Comparison of ENCODE assay signal across 1 cellular context in genomic region chr22:22235564-22235963, GRCh38.
TF ChIP-seq lines count a peak whose summit lies in the region.

No MANE protein-coding gene starts in this region.

TF ChIP-seq in A549, 52 proteins besides CTCF, POLR2A, EP300 and RAD21 (continued from another document):
- TF ChIP-seq HES2 (IDR thresholded peaks at IDR 0.05), result no peak
- no peak for TF ChIP-seq JUNB (IDR thresholded peaks at IDR 0.05)
- no peak for TF ChIP-seq POLR2AphosphoS2 (conservative IDR thresholded peaks at IDR 0.05; ENCODE audit: low read length)
